Comparison of ENCODE assay signal across 8 cellular contexts in genomic region chr6:43773050-43773956, GRCh38. TPM values are rescaled to one million over a fixed set of nuclear protein-coding genes. Genes with fewer than 3 reads are reported as not detected.
DNase-seq lines count a peak whose midpoint lies in the region; ATAC-seq, FAIRE-seq and TF ChIP-seq lines count a peak whose summit lies in the region.

No MANE protein-coding gene starts in this region.

- POLR2A ChIA-PET in endothelial cell of umbilical vein (lab: Charles Lee) = interaction anchor here (1.1 kb wide), 1 partner anchor 105 kb away, joined by 3 read pairs; no protein-coding TSS in a partner anchor

- no peak for ATAC-seq in thoracic aorta (ENCODE audit: insufficient number of reproducible peaks, low FRiP score, low read depth)
- ATAC-seq in GM21515 (IDR thresholded peaks at IDR 0.05; ENCODE audit: unreplicated experiment) = no peak

- H3K9ac ChIP-seq in BLaER1 = peak overlapping the region; percentile 97
- H3K9ac ChIP-seq in endothelial cell of umbilical vein (replicated peaks; ENCODE audit: extremely low read depth, insufficient read depth, low read length) = no peak overlapping the region

- no peak overlapping the region for H2AFZ ChIP-seq in endothelial cell of umbilical vein (ENCODE audit: low read depth, low read length)

- DNase-seq in GM19238 (ENCODE audit: insufficient read length, low spot score) (peak; percentile 79), NCI-H226 (peak; percentile 62), endothelial cell of umbilical vein (ENCODE audit: low read depth, low spot score) (peak; percentile 37), myocyte (ENCODE audit: low read depth) (peak; percentile 61), thoracic aorta (ENCODE audit: low spot score) (no peak)
- DNase-seq in activated CD4-positive, alpha-beta T cell treated with anti-CD3 and anti-CD28 coated beads, Interleukin-2, amount 50 U/mL, for 4 hours = peak; percentile 36 to 41

- TF ChIP-seq POLR2A in endothelial cell of umbilical vein (IDR thresholded peaks at IDR 0.05; ENCODE audit: low read depth, low read length) = no peak

- CTCF ChIA-PET in endothelial cell of umbilical vein (lab: Charles Lee) = interaction anchor here (0.6 to 5.6 kb wide), 22 partner anchors 11 to 317 kb away, joined by 3 to 141 read pairs (median 6); partner anchors contain the start of genes MAD2L1BP and RSPH9

- FAIRE-seq in endothelial cell of umbilical vein (lab: Jason Lieb, UNC) = peak; percentile 47

- no peaks in the 10 kb centered on the region for H3K27me3 ChIP-seq in BLaER1
- H3K27me3 ChIP-seq in endothelial cell of umbilical vein (ENCODE audit: control insufficient read depth in 2 of 2, insufficient read depth in 2 of 2, low read length in 2 of 2) = no peaks in the 10 kb centered on the region
- H3K27me3 ChIP-seq in thoracic aorta (replicated peaks; ENCODE audit: insufficient read depth) = no peaks in the 10 kb centered on the region

- H3K9me3 ChIP-seq in BLaER1 = no peaks in the 10 kb centered on the region
- H3K9me3 ChIP-seq in endothelial cell of umbilical vein (replicated peaks; ENCODE audit: control insufficient read depth, insufficient read depth, low read length) = no peaks in the 10 kb centered on the region
- H3K9me3 ChIP-seq in thoracic aorta = no peaks in the 10 kb centered on the region

- peaks cover 67% of the 10 kb centered on the region for H3K4me1 ChIP-seq in BLaER1
- H3K4me1 ChIP-seq in endothelial cell of umbilical vein (ENCODE audit: control insufficient read depth, extremely low read depth, insufficient read depth, low read length) = peaks cover 19% of the 10 kb centered on the region
- H3K4me1 ChIP-seq in thoracic aorta (ENCODE audit: control insufficient read depth in 1 of 2, low read depth in 2 of 2) = peaks cover 5 to 51% of the 10 kb centered on the region in 2 donors

- peak overlapping the region; percentile 97 for H3K4me2 ChIP-seq in BLaER1
- no peak overlapping the region for H3K4me2 ChIP-seq in endothelial cell of umbilical vein (ENCODE audit: insufficient read depth, low read length)

- dilution Hi-C loops in endothelial cell of umbilical vein (cut with MboI; ENCODE audit: extremely low pct_ligation_motif_present, low sequenced_read_pairs) = no loop called here

- H3K36me3 ChIP-seq in BLaER1 (peaks cover 24% of the 10 kb centered on the region), endothelial cell of umbilical vein (ENCODE audit: control insufficient read depth in 2 of 2, extremely low read depth in 1 of 2, insufficient read depth in 2 of 2, low read length in 2 of 2) (peaks cover under 1 to 6% of the 10 kb centered on the region in 2 experiments), thoracic aorta (peaks cover 1% of the 10 kb centered on the region)

- peaks cover 16% of the 10 kb centered on the region for H3K79me2 ChIP-seq in endothelial cell of umbilical vein (ENCODE audit: control insufficient read depth, insufficient read depth, low read length)

- H3K27ac ChIP-seq in BLaER1 (peak overlapping the region; percentile 98), endothelial cell of umbilical vein (ENCODE audit: insufficient read depth, low read depth, low read length) (no peak overlapping the region), thoracic aorta (peak overlapping the region in 1 of 2 donors; percentile 88)

- no peaks in the 10 kb centered on the region for H3K9me1 ChIP-seq in endothelial cell of umbilical vein (replicated peaks; ENCODE audit: control insufficient read depth, extremely low read depth, insufficient read depth, low read length)

- H4K20me1 ChIP-seq in BLaER1 (peaks cover 69% of the 10 kb centered on the region), endothelial cell of umbilical vein (replicated peaks; ENCODE audit: control insufficient read depth, extremely low read depth, insufficient read depth, low read length) (no peaks in the 10 kb centered on the region)

- H3K4me3 ChIP-seq in BLaER1 = peak overlapping the region; percentile 98
- no peak overlapping the region for H3K4me3 ChIP-seq in endothelial cell of umbilical vein (replicated peaks in 1 of 3; ENCODE audit: insufficient read depth in 1 of 3, low read depth in 1 of 3, low read length in 3 of 3)
- peak overlapping the region; percentile 88 for H3K4me3 ChIP-seq in thoracic aorta

- intact Hi-C loops in endothelial cell of umbilical vein (cut with micrococcal nuclease) = loop anchor here (1.0 to 5.0 kb wide), 5 partner anchors 66 to 284 kb away; no protein-coding TSS in a partner anchor

- no TSS peak for BruUV-seq in endothelial cell of umbilical vein (replicated peaks; lab: Mats Ljungman, UMichigan)

- TF ChIP-seq CTCF in endothelial cell of umbilical vein (IDR thresholded peaks at IDR 0.05; ENCODE audit: extremely low read depth in 1 of 2, insufficient read depth in 1 of 2, low read depth in 1 of 2, low read length in 2 of 2) = peak; percentile 65 to 86
- peak; percentile 27 for TF ChIP-seq CTCF in thoracic aorta (IDR thresholded peaks at IDR 0.05)

TF ChIP-seq in endothelial cell of umbilical vein, 7 proteins besides CTCF, POLR2A, EP300 and RAD21:
- TF ChIP-seq GATA2 (IDR thresholded peaks at IDR 0.05; ENCODE audit: insufficient read depth, insufficient read length, low read depth, low read length) (no peak), EZH2 (IDR thresholded peaks at IDR 0.05; ENCODE audit: borderline replicate concordance, low read depth, low read length, severe bottlenecking) (no peak), JUN (IDR thresholded peaks at IDR 0.05; ENCODE audit: borderline replicate concordance, insufficient read depth, insufficient read length, low read depth) (no peak)

RNA-seq across cellular contexts. Expression of gene VEGFA, which starts 3.3 kb away (rescaled TPM):
- 16.6 and 18.1 TPM in 2 replicates for total RNA-seq in endothelial cell of umbilical vein
- 19.9 and 26.2 TPM in 2 replicates for polyA plus RNA-seq in endothelial cell of umbilical vein
- polyA plus RNA-seq in endothelial cell of umbilical vein (2011; cell fraction: cytosol; rRNA removed) = 25.8 and 26.3 TPM in 2 replicates
- 85.5 and 96.9 TPM in 2 replicates for polyA plus RNA-seq in endothelial cell of umbilical vein (2011; cell fraction: nucleus; rRNA removed)
- polyA plus RNA-seq in endothelial cell of umbilical vein (2012) = 15.5 and 19.0 TPM in 2 replicates
- 44.6 and 71.9 TPM in 2 replicates for polyA minus RNA-seq in endothelial cell of umbilical vein
- polyA minus RNA-seq in endothelial cell of umbilical vein (2011; cell fraction: cytosol; rRNA and poly(A)+ RNA removed) = 44.8 TPM
- 16.2 and 21.6 TPM in 2 replicates for polyA minus RNA-seq in endothelial cell of umbilical vein (2011; cell fraction: nucleus; rRNA and poly(A)+ RNA removed)
- total RNA-seq in myocyte = 44.1 and 57.0 TPM in 2 replicates
- polyA plus RNA-seq in myocyte (2012) = 163 TPM
- total RNA-seq in thoracic aorta = 100 to 1,000 TPM in 1 of 2 donors, 10 to 100 TPM in 1; 36.0 to 117 TPM

Comparison
In these comparisons a context has a peak if more than half of its experiments do, and no peak if none do; other contexts are left out.
1. H3K4me3 ChIP-seq: peak in BLaER1 (single experiment) and thoracic aorta (single experiment); none in endothelial cell of umbilical vein (0 of 3).